17 cellular contexts compared by ENCODE assay signal in the genomic region with DNA sequence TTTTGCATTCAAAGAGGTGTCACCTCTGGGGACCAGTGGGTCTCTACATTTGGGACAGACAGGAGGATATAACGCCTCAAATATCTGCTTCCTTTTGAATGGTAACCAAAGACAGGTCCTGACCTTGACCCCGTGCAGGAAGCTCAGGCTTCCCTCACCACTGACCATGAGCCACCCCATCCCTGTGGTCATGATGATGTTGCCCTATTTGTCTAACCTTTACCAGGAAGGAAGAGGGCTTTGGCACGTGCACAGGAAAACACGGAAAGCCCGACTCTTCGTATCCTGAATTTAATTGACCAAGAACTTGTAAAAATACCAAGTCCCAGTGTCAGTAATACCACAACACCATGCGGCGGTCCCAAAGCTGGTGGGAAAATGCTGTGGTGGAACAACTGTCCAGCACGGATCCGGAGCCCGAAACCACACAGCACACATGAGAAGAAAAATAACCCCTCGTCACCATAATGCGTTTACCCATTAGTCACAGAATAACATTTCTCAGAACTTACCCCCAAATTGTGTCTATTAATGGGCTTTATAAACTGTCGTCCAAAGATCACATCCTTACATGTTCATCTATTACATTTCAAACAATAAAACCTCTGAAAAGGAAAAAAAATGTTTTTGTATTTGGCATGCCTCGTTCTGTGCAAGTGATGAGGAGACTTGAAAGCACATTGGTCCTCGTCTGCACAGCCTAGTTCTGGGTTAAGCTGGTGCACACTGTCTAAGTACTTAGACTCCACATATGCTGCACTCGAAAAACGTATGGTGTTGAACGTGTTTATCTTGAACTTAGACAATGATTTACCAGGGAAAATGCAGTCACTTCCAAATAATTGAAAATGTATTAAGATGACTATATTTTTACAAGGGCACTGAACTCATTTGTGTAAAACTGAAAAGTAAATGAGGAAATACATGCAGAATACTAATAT.
DNase-seq lines count a peak whose midpoint lies in the region; ATAC-seq, FAIRE-seq and TF ChIP-seq lines count a peak whose summit lies in the region.
"Had no signal": no experiment of that assay in that cellular context is flagged by ENCODE, and none has a peak within 500 bp of the region (broad histone marks: within the 10 kb centered on the region; RNA-seq: fewer than 3 reads in every experiment).

No MANE protein-coding gene starts in this region.

- H3K4me1 ChIP-seq in A549: no peaks in the 10 kb centered on the region
- H3K4me1 ChIP-seq in body of pancreas: peaks cover 17% of the 10 kb centered on the region

- intact Hi-C loops in body of pancreas (cut with DNase I): loop anchor here (10.0 kb wide), 1 partner anchor 105 kb away; no protein-coding TSS in a partner anchor

- DNase-seq in A549 (ENCODE audit: low read depth in 1 of 2, low spot score in 1 of 2): no peak
- DNase-seq in M059J (ENCODE audit: low read depth): peak; percentile 20
- peak; percentile 33 to 66 (median 38) for DNase-seq in body of pancreas
- DNase-seq in mesenteric fat pad (ENCODE audit: low spot score): peak; percentile 67
- DNase-seq in DMS79 treated with DMSO at 0.1 percent for 48 hours (lab: John Stamatoyannopoulos, UW): no peak
- DNase-seq in middle frontal gyrus (ENCODE audit: extremely low spot score, low spot score): no peak
- no peak for DNase-seq in NCI-H146 (lab: John Stamatoyannopoulos, UW)
- DNase-seq: C1 segment of cervical spinal cord; CD4-positive, alpha-beta T cell; DMS153; GM23248 had no signal

- no peak overlapping the region for H3K4me2 ChIP-seq in A549

- no peak for TF ChIP-seq EP300 in A549 (IDR thresholded peaks at IDR 0.05)

- H3K4me3 ChIP-seq in A549: no peak overlapping the region
- no peak overlapping the region for H3K4me3 ChIP-seq in body of pancreas
- H3K4me3 ChIP-seq: GM12878, GM23248 had no signal

- CTCF ChIA-PET in A549 (lab: Yijun Ruan, JAX): interaction anchor here (2.8 kb wide), 1 partner anchor 10 kb away, joined by 22 read pairs; no protein-coding TSS in a partner anchor

- TF ChIP-seq CTCF in A549 (IDR thresholded peaks at IDR 0.05): no peak
- no peak for TF ChIP-seq CTCF in body of pancreas (IDR thresholded peaks at IDR 0.05)

- H3K27ac ChIP-seq in A549 (no peak overlapping the region), body of pancreas (no peak overlapping the region)
- H3K27ac ChIP-seq: GM23248 had no signal

- no peak for TF ChIP-seq RAD21 in A549 (conservative IDR thresholded peaks at IDR 0.05 in 1 of 2, IDR thresholded peaks at IDR 0.05 in 1 of 2)

- no peaks in the 10 kb centered on the region for H3K36me3 ChIP-seq in body of pancreas (replicated peaks in 1 of 2; ENCODE audit: insufficient read depth in 1 of 2, low read depth in 2 of 2)

- ATAC-seq in A549: peak in 1 of 2 experiments; percentile 44; a peak in 2 of 6 replicates
- peak; percentile 81 for ATAC-seq in body of pancreas
- no peak for ATAC-seq in HG03095 (IDR thresholded peaks at IDR 0.05; ENCODE audit: unreplicated experiment)
- ATAC-seq: HCT116 had no signal

- 51% methylated on average over 19 of the region's 19 CpGs for WGBS in A549 (ENCODE audit: missing lambda C conversion rate)
- WGBS in body of pancreas, 2 donors: 24 to 29% methylated on average over 19 of the region's 19 CpGs

- TF ChIP-seq POLR2A in A549 (IDR thresholded peaks at IDR 0.05; ENCODE audit: low read length) (no peak), body of pancreas (IDR thresholded peaks at IDR 0.05) (no peak)

- POLR2A ChIA-PET in A549 (lab: Yijun Ruan, JAX): no interaction called here

- no peaks in the 10 kb centered on the region for H3K27me3 ChIP-seq in body of pancreas

- H3K9me3 ChIP-seq in A549 (no peaks in the 10 kb centered on the region), body of pancreas (no peaks in the 10 kb centered on the region)

- peak; percentile 18 for FAIRE-seq in A549 (lab: Jason Lieb, UNC)
- FAIRE-seq: D721Med, GM12878, GM18507, H54 had no signal

TF ChIP-seq in A549, 52 proteins besides CTCF, POLR2A, EP300 and RAD21:
- TF ChIP-seq, protein P1, sequence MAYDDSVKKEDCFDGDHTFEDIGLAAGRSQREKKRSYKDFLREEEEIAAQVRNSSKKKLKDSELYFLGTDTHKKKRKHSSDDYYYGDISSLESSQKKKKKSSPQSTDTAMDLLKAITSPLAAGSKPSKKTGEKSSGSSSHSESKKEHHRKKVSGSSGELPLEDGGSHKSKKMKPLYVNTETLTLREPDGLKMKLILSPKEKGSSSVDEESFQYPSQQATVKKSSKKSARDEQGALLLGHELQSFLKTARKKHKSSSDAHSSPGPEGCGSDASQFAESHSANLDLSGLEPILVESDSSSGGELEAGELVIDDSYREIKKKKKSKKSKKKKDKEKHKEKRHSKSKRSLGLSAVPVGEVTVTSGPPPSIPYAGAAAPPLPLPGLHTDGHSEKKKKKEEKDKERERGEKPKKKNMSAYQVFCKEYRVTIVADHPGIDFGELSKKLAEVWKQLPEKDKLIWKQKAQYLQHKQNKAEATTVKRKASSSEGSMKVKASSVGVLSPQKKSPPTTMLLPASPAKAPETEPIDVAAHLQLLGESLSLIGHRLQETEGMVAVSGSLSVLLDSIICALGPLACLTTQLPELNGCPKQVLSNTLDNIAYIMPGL (CRISPR knock-in tag; IDR thresholded peaks at IDR 0.05; ENCODE audit: borderline replicate concordance): no peak
- TF ChIP-seq NFE2L2 (conservative IDR thresholded peaks at IDR 0.05; ENCODE audit: low read length) (no peak), PHF8 (IDR thresholded peaks at IDR 0.05; ENCODE audit: borderline replicate concordance, low read depth) (no peak), POLR2AphosphoS2 (conservative IDR thresholded peaks at IDR 0.05; ENCODE audit: low read length) (no peak), RARB (CRISPR knock-in tag; IDR thresholded peaks at IDR 0.05) (no peak), FOSL2 (IDR thresholded peaks at IDR 0.05) (no peak), FOSL2 (CRISPR knock-in tag; IDR thresholded peaks at IDR 0.05) (no peak), ESRRA (IDR thresholded peaks at IDR 0.05; ENCODE audit: borderline replicate concordance, low read length) (no peak), HOXB5 (CRISPR knock-in tag; IDR thresholded peaks at IDR 0.05) (no peak), NR3C1 (IDR thresholded peaks at IDR 0.05) (no peak), ZC3H11A (IDR thresholded peaks at IDR 0.05) (no peak), SREBF2 (IDR thresholded peaks at IDR 0.05) (no peak), CBX8 (IDR thresholded peaks at IDR 0.05) (no peak), JUN (IDR thresholded peaks at IDR 0.05) (no peak), RNF2 (IDR thresholded peaks at IDR 0.05; ENCODE audit: borderline replicate concordance, low read depth) (no peak), NPAS2 (CRISPR knock-in tag; IDR thresholded peaks at IDR 0.05; ENCODE audit: borderline replicate concordance) (no peak), JUNB (IDR thresholded peaks at IDR 0.05) (no peak)
- TF ChIP-seq, protein P2, sequence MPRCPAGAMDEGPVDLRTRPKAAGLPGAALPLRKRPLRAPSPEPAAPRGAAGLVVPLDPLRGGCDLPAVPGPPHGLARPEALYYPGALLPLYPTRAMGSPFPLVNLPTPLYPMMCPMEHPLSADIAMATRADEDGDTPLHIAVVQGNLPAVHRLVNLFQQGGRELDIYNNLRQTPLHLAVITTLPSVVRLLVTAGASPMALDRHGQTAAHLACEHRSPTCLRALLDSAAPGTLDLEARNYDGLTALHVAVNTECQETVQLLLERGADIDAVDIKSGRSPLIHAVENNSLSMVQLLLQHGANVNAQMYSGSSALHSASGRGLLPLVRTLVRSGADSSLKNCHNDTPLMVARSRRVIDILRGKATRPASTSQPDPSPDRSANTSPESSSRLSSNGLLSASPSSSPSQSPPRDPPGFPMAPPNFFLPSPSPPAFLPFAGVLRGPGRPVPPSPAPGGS (IDR thresholded peaks at IDR 0.05): no peak

Comparison
In these comparisons a context has a peak if more than half of its experiments do, and no peak if none do; other contexts are left out.
1. DNase-seq: peak in M059J (single experiment), body of pancreas (4 of 4) and mesenteric fat pad (single experiment); none in A549 (0 of 2), DMS79 treated with DMSO at 0.1 percent for 48 hours (single experiment), middle frontal gyrus (single experiment) and NCI-H146 (single experiment).